In the genomic region with DNA sequence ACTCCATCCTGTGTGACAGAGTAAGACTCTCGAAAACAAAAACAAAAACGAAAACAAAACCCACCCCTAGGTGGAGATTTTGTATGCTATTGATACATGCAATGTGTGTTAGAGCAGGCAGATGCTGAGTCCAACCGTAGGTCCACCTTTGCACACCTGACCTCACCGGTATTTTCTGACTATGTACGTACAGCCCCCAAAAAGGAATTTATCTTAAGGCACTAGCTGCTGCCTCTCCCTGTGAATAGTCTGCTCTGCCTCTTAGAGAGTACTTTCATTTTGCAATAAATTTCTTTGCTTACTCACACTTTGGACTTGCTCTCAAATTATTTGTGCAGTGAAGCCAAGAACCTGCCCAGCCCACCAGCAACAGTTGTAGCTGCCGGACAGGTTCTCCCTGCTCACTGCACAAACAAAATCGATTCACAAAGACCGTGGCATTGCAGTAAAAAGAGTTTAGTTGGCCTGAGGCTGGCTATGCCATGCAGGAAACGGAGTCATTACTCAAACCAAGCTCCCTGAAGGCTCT, we compare ENCODE assay signal across 13 cellular contexts. TPM values are rescaled to one million over a fixed set of nuclear protein-coding genes. Genes with fewer than 3 reads are reported as not detected.
DNase-seq lines count a peak whose midpoint lies in the region; ATAC-seq and TF ChIP-seq lines count a peak whose summit lies in the region.
"Had no signal": no experiment of that assay in that cellular context is flagged by ENCODE, and none has a peak within 500 bp of the region (broad histone marks: within the 10 kb centered on the region; RNA-seq: fewer than 3 reads in every experiment).

No MANE protein-coding gene starts in this region.

- TF ChIP-seq CTCF in DND-41 (IDR thresholded peaks at IDR 0.05; ENCODE audit: borderline replicate concordance, extremely low read depth, low read length, poor library complexity, severe bottlenecking), result no peak
- TF ChIP-seq CTCF in esophagus squamous epithelium (IDR thresholded peaks at IDR 0.05), result peak in 4 of 6 experiments; percentile 16 to 36 (median 22)

- H3K4me3 ChIP-seq in DND-41 (ENCODE audit: low read depth in 1 of 2, low read length in 2 of 2), result no peak overlapping the region
- H3K4me3 ChIP-seq in esophagus squamous epithelium, result peak overlapping the region; percentile 13 to 52 (median 36)
- H3K4me3 ChIP-seq in trophoblast cell (ENCODE audit: low read depth, low read length), result no peak overlapping the region

- H3K27me3 ChIP-seq in DND-41 (ENCODE audit: insufficient read depth, low read length, poor library complexity) (no peaks in the 10 kb centered on the region), esophagus squamous epithelium (no peaks in the 10 kb centered on the region), trophoblast cell (ENCODE audit: insufficient read depth, low read length) (no peaks in the 10 kb centered on the region)

- no peaks in the 10 kb centered on the region for H3K9me3 ChIP-seq in DND-41 (ENCODE audit: insufficient read depth, low read length, severe bottlenecking)
- H3K9me3 ChIP-seq in esophagus squamous epithelium, result no peaks in the 10 kb centered on the region
- no peaks in the 10 kb centered on the region for H3K9me3 ChIP-seq in trophoblast cell (ENCODE audit: insufficient read depth, low read depth, low read length)

- H3K4ac ChIP-seq in trophoblast cell (ENCODE audit: low read depth, low read length), result no peak overlapping the region

- no peak for TF ChIP-seq POLR2A in esophagus squamous epithelium (IDR thresholded peaks at IDR 0.05)

- H3K9ac ChIP-seq in DND-41 (ENCODE audit: low read depth, low read length), result no peak overlapping the region
- H3K9ac ChIP-seq in trophoblast cell (ENCODE audit: low read length), result no peak overlapping the region

- H3K4me1 ChIP-seq in DND-41 (ENCODE audit: insufficient read depth, low read length), result peaks cover 24% of the 10 kb centered on the region
- peaks cover 9 to 52% (median 10%) of the 10 kb centered on the region in 3 donors for H3K4me1 ChIP-seq in esophagus squamous epithelium
- H3K4me1 ChIP-seq in trophoblast cell (ENCODE audit: control insufficient read depth in 1 of 2, insufficient read depth in 2 of 2, low read length in 2 of 2), result peaks cover 8 to 13% of the 10 kb centered on the region in 2 experiments

- H4K91ac ChIP-seq in trophoblast cell (ENCODE audit: low read depth, low read length), result no peak overlapping the region

- no peak overlapping the region for H4K12ac ChIP-seq in trophoblast cell (ENCODE audit: low read depth, low read length)

- H3K14ac ChIP-seq in trophoblast cell (ENCODE audit: low read length), result no peak overlapping the region

- no peaks in the 10 kb centered on the region; the same call in 1 of the 2 replicates for H3K36me3 ChIP-seq in DND-41 (ENCODE audit: insufficient read depth, low read length)
- no peaks in the 10 kb centered on the region for H3K36me3 ChIP-seq in esophagus squamous epithelium
- no peaks in the 10 kb centered on the region for H3K36me3 ChIP-seq in trophoblast cell (ENCODE audit: control insufficient read depth in 1 of 2, insufficient read depth in 2 of 2, low read length in 2 of 2)

- H2AK5ac ChIP-seq in trophoblast cell (ENCODE audit: low read length), result no peak overlapping the region

- H2AFZ ChIP-seq in DND-41 (ENCODE audit: low read depth, low read length) (peak overlapping the region; percentile 7), trophoblast cell (ENCODE audit: insufficient read depth, low read length, poor library complexity) (no peak overlapping the region)

- H3K79me2 ChIP-seq in DND-41 (ENCODE audit: insufficient read depth, low read length) (peaks cover 18% of the 10 kb centered on the region), trophoblast cell (ENCODE audit: control insufficient read depth, insufficient read depth, low read length, poor library complexity) (peaks cover 3% of the 10 kb centered on the region)

- no peak for DNase-seq in DND-41
- peak; percentile 48 for DNase-seq in NCI-H510A (lab: John Stamatoyannopoulos, UW)
- no peak for DNase-seq in esophagus squamous epithelium (lab: John Stamatoyannopoulos, UW)
- DNase-seq in trophoblast cell, result peak; percentile 95 to 98
- DNase-seq in SW 1271 (lab: John Stamatoyannopoulos, UW), result no peak
- no peak for DNase-seq in head of caudate nucleus
- DNase-seq in amygdala (lab: John Stamatoyannopoulos, UW), result no peak
- no peak for DNase-seq in SK-N-DZ (ENCODE audit: low spot score)
- DNase-seq: foreskin fibroblast, GDM1, NCI-H524 had no signal

- no peak overlapping the region for H3K18ac ChIP-seq in trophoblast cell (ENCODE audit: low read length)

- H3K27ac ChIP-seq in DND-41 (ENCODE audit: low read length) (no peak overlapping the region), esophagus squamous epithelium (peak overlapping the region; percentile 77 to 89 (median 84)), trophoblast cell (ENCODE audit: low read depth, low read length) (peak overlapping the region; percentile 71)

- H4K8ac ChIP-seq in trophoblast cell (ENCODE audit: low read depth, low read length), result no peak overlapping the region

- intact Hi-C loops in esophagus squamous epithelium (cut with DNase I) (no loop called here), head of caudate nucleus (cut with DNase I) (loop anchor here (10.0 kb wide), 2 partner anchors 152 to 212 kb away; no protein-coding TSS in a partner anchor)

- no peak for ATAC-seq in DND-41 (ENCODE audit: insufficient read depth, low read depth)
- ATAC-seq: activated naive CD4-positive, alpha-beta T cell treated with anti-CD3 and anti-CD28 coated beads, Interleukin-2, amount 50 U/mL, for 72 hours had no signal

- no peak overlapping the region for H3K23ac ChIP-seq in trophoblast cell (ENCODE audit: low read length)

- no peak overlapping the region for H3K4me2 ChIP-seq in DND-41 (ENCODE audit: insufficient read depth, low read length)
- peak overlapping the region; percentile 38 for H3K4me2 ChIP-seq in trophoblast cell (ENCODE audit: low read length)

- H4K20me1 ChIP-seq in DND-41 (ENCODE audit: insufficient read depth, low read length), result peaks cover 12% of the 10 kb centered on the region

- WGBS in esophagus squamous epithelium, 2 donors, result 27 to 31% methylated on average over 8 to 9 of the region's 9 CpGs
- WGBS in trophoblast cell (ENCODE audit: extremely low coverage, insufficient coverage, insufficient read length), result no CpG with 5 or more reads among the region's 9 CpGs

- H2BK120ac ChIP-seq in trophoblast cell (ENCODE audit: insufficient read depth, low read length, poor library complexity), result no peak overlapping the region

- H2BK5ac ChIP-seq in trophoblast cell (ENCODE audit: low read depth, low read length, poor library complexity), result no peak overlapping the region

- H2BK12ac ChIP-seq in trophoblast cell (ENCODE audit: low read length), result no peak overlapping the region

- H3K79me1 ChIP-seq in trophoblast cell (ENCODE audit: low read length), result peaks cover 7% of the 10 kb centered on the region

RNA-seq across cellular contexts. Expression of a gene that starts 8.2 kb away (rescaled TPM):
- 1 to 10 TPM; 3.1 to 5.9 (median 4.5) TPM for total RNA-seq in esophagus squamous epithelium
- 2.9 TPM in 2 replicates for polyA plus RNA-seq in trophoblast cell (2013)
- 7.0 and 7.5 TPM in 2 replicates for polyA plus RNA-seq in SK-N-DZ (2014; cell fraction: cytosol; rRNA removed)
- 8.0 and 8.9 TPM in 2 replicates for polyA plus RNA-seq in SK-N-DZ (2014; cell fraction: nucleus; rRNA removed)

RNA-seq across cellular contexts. Expression of a gene that starts 24.3 kb away (rescaled TPM):
- total RNA-seq in esophagus squamous epithelium, result 1 to 10 TPM in 2 of 4 donors, under 1 TPM in 1, not detected in 1; 0.59 to 3.3 (median 1.9) TPM
- 0.21 and 0.58 TPM in 2 replicates for polyA plus RNA-seq in trophoblast cell (2013)
- polyA plus RNA-seq in SK-N-DZ (2014; cell fraction: cytosol; rRNA removed), result 2.8 and 4.7 TPM in 2 replicates
- polyA plus RNA-seq in SK-N-DZ (2014; cell fraction: nucleus; rRNA removed), result 5.8 and 6.5 TPM in 2 replicates
- total RNA-seq: myocyte had no signal

RNA-seq across cellular contexts. Expression of a gene that starts 52.3 kb away (rescaled TPM):
- total RNA-seq in esophagus squamous epithelium, result 10 to 100 TPM in 2 of 4 donors, 1 to 10 TPM in 2; 7.2 to 13.7 (median 9.8) TPM
- polyA plus RNA-seq in trophoblast cell (2013), result 5.2 and 5.6 TPM in 2 replicates
- polyA plus RNA-seq in SK-N-DZ (2014; cell fraction: cytosol; rRNA removed), result 5.2 and 5.3 TPM in 2 replicates
- polyA plus RNA-seq in SK-N-DZ (2014; cell fraction: nucleus; rRNA removed), result 2.6 and 4.0 TPM in 2 replicates

Comparison
In these comparisons a context has a peak if more than half of its experiments do, and no peak if none do; other contexts are left out.
1. DNase-seq: peak in NCI-H510A (single experiment) and trophoblast cell (2 of 2); none in DND-41 (single experiment), esophagus squamous epithelium (single experiment), SW 1271 (0 of 2), head of caudate nucleus (0 of 42), amygdala (0 of 56) and SK-N-DZ (single experiment).
2. H3K4me3 ChIP-seq: peak in esophagus squamous epithelium (4 of 4); none in DND-41 (0 of 2) and trophoblast cell (single experiment).